25 cellular contexts compared by ENCODE assay signal in the genomic region with DNA sequence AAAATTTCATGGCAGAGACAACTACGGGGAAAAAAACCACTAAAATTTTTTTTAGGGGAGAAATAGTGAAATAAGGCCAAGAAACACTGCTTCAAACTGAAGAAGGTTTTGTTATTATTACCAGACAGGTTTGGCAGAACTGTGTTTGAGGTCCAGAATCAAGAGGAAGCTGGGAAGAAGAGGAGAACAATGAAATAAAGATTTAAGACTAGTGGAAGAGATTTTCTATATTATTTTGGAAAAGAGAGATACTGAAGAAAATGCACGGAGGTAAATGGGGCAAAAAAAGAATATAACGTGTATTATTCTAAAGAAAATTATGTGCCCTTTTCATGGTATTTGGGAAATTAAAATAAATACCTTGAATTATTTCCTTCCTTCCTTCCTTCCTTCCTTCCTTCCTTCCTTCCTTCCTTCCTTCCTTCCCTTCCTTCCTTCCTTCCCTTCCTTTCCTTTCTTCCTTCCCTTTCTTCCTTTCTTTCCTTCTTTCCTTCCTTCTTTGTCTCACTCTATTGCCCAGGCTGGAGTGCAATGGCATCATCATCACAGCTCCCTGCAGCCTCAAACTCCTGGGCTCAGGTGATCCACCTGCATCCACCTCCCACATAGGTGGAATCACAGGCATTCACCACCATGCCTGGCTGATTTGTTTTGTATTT.
"Had no signal": no experiment of that assay in that cellular context is flagged by ENCODE, and none has a peak within 500 bp of the region (broad histone marks: within the 10 kb centered on the region; RNA-seq: fewer than 3 reads in every experiment).

No MANE protein-coding gene starts in this region.

- DNase-seq: colonic mucosa; cortex of kidney; effector CD8-positive, alpha-beta T cell; effector memory CD8-positive, alpha-beta T cell; endodermal cell; erythroblast; esophagus squamous epithelium; foreskin fibroblast; foreskin melanocyte; gastrocnemius medialis; glutamatergic neuron; head of caudate nucleus; heart right ventricle; hippocampal formation; left cardiac atrium; left lung; left ventricle myocardium superior; lower lobe of right lung; mesenchymal stem cell; mucosa of descending colon; naive B cell had no signal

- H3K4me1 Mint-ChIP-seq: endodermal cell, naive B cell had no signal

- H3K4me3 ChIP-seq: colonic mucosa, esophagus squamous epithelium, gastrocnemius medialis, heart right ventricle, left lung, lower lobe of right lung, mucosa of descending colon had no signal

- H3K9me3 ChIP-seq: colonic mucosa, gastrocnemius medialis had no signal

- H3K27ac Mint-ChIP-seq: dendritic cell treated with granulocyte-macrophage colony-stimulating factor and Interleukin-4, amounts not matched to agents 40 ng/mL and 50 ng/mL, for 4 days; effector memory CD8-positive, alpha-beta T cell; endodermal cell; mesothelial cell of epicardium; naive B cell had no signal

- H3K4me3 Mint-ChIP-seq: dendritic cell treated with granulocyte-macrophage colony-stimulating factor and Interleukin-4, amounts not matched to agents 40 ng/mL and 50 ng/mL, for 4 days; effector memory CD8-positive, alpha-beta T cell; endodermal cell; mesothelial cell of epicardium; naive B cell had no signal

- ATAC-seq: effector memory CD8-positive, alpha-beta T cell; esophagus mucosa; gastrocnemius medialis; heart right ventricle; left lung; left ventricle myocardium superior; lower lobe of right lung; mucosa of descending colon had no signal

- H3K27me3 Mint-ChIP-seq: dendritic cell treated with granulocyte-macrophage colony-stimulating factor and Interleukin-4, amounts not matched to agents 40 ng/mL and 50 ng/mL, for 4 days; effector memory CD8-positive, alpha-beta T cell; naive B cell had no signal

- H3K27me3 ChIP-seq: colonic mucosa, esophagus squamous epithelium, gastrocnemius medialis, heart right ventricle, left lung had no signal

- H3K27ac ChIP-seq: colonic mucosa, epithelial cell of prostate, esophagus squamous epithelium, gastrocnemius medialis, heart right ventricle, left lung, lower lobe of right lung had no signal

- H3K36me3 Mint-ChIP-seq: naive B cell had no signal

- H3K4me1 ChIP-seq: colonic mucosa, esophagus squamous epithelium, gastrocnemius medialis, heart right ventricle, left lung, lower lobe of right lung had no signal

- H3K36me3 ChIP-seq: colonic mucosa, esophagus squamous epithelium, gastrocnemius medialis, heart right ventricle, left lung, lower lobe of right lung had no signal
